22 cellular contexts compared by ENCODE assay signal in the genomic region with DNA sequence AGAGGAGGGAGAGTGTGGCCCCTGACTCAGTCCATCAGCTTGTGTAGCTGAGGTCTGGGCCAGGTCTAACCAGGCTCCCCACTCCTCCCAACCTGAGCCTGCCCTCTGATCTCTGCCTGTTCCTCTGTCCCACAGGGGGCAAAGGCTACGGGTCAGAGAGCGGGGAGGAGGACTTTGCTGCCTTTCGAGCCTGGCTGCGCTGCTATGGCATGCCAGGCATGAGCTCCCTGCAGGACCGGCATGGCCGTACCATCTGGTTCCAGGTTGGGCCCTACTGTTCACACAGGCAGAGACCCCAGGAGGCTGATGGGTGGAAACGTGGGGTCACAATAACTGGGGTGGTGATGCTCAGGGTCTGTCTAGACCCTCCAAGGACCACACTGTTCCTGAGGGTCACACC.
"Had no signal": no experiment of that assay in that cellular context is flagged by ENCODE, and none has a peak within 500 bp of the region (broad histone marks: within the 10 kb centered on the region; RNA-seq: fewer than 3 reads in every experiment).

No MANE protein-coding gene starts in this region.

- DNase-seq: activated CD4-positive, alpha-beta T cell treated with anti-CD3 and anti-CD28 coated beads, Interleukin-2, amount 50 U/mL, for 1 hour; activated CD4-positive, CD25-positive, alpha-beta regulatory T cell; activated effector memory CD4-positive, alpha-beta T cell treated with anti-CD3 and anti-CD28 coated beads, Interleukin-2, amount 50 U/mL, for 16 hours; activated T-cell treated with anti-CD3 and anti-CD28 coated beads, Interleukin-2, amount 50 U/mL, for 1 hour; amygdala; cortex of kidney; effector memory CD4-positive, alpha-beta T cell; hippocampal formation; mammary epithelial cell; naive thymus-derived CD8-positive, alpha-beta T cell; occipital lobe; sigmoid colon; stimulated activated CD4-positive, alpha-beta T cell treated with anti-CD3 and anti-CD28 coated beads, Interleukin-12 subunit alpha, Interleukin-12 subunit beta, amount 100 ng/mL, for 4 hours; stimulated activated CD4-positive, alpha-beta T cell treated with anti-CD3 and anti-CD28 coated beads, Interleukin-2, amount 100 ng/mL, for 48 hours; stimulated activated CD8-positive, alpha-beta memory T cell treated with anti-CD3 and anti-CD28 coated beads, Interleukin-4, amount 100 ng/mL, for 48 hours; stimulated activated naive CD8-positive, alpha-beta T cell treated with anti-CD3 and anti-CD28 coated beads, Interleukin-15, amount 100 ng/mL, for 72 hours; T-helper 17 cell; testis had no signal

- H3K4me3 ChIP-seq: prostate gland, sigmoid colon, testis had no signal

- H3K9me3 Mint-ChIP-seq: brain; central memory CD8-positive, alpha-beta T cell had no signal

- H3K27me3 Mint-ChIP-seq: activated naive CD8-positive, alpha-beta T cell; brain; central memory CD8-positive, alpha-beta T cell; stimulated activated naive CD8-positive, alpha-beta T cell treated with anti-CD3 and anti-CD28 coated beads, Interleukin-15, amount 100 ng/mL, for 72 hours; T-helper 17 cell had no signal

- H3K36me3 ChIP-seq: prostate gland had no signal

- H3K9me3 ChIP-seq: prostate gland, sigmoid colon, testis had no signal

- H3K4me3 Mint-ChIP-seq: activated naive CD8-positive, alpha-beta T cell; brain; central memory CD8-positive, alpha-beta T cell; naive thymus-derived CD8-positive, alpha-beta T cell; stimulated activated naive CD8-positive, alpha-beta T cell treated with anti-CD3 and anti-CD28 coated beads, Interleukin-15, amount 100 ng/mL, for 72 hours; T-helper 17 cell had no signal

- H3K4me1 ChIP-seq: prostate gland, testis had no signal

- H3K27ac ChIP-seq: prostate gland, sigmoid colon, testis had no signal

- H3K27ac Mint-ChIP-seq: activated naive CD8-positive, alpha-beta T cell; stimulated activated naive CD8-positive, alpha-beta T cell treated with anti-CD3 and anti-CD28 coated beads, Interleukin-15, amount 100 ng/mL, for 72 hours; T-helper 17 cell had no signal

- H3K27me3 ChIP-seq: sigmoid colon, testis had no signal
